Comparison of ENCODE assay signal across 20 cellular contexts in genomic region chr12:52579468-52580450, GRCh38. TPM values are rescaled to one million over a fixed set of nuclear protein-coding genes. Genes with fewer than 3 reads are reported as not detected.
DNase-seq lines count a peak whose midpoint lies in the region; ATAC-seq and TF ChIP-seq lines count a peak whose summit lies in the region.
"Had no signal": no experiment of that assay in that cellular context is flagged by ENCODE, and none has a peak within 500 bp of the region (broad histone marks: within the 10 kb centered on the region; RNA-seq: fewer than 3 reads in every experiment).

No MANE protein-coding gene starts in this region.

- H3K36me3 ChIP-seq in BLaER1 (no peaks in the 10 kb centered on the region), SJCRH30 (no peaks in the 10 kb centered on the region)
- H3K36me3 ChIP-seq in naive thymus-derived CD4-positive, alpha-beta T cell (ENCODE audit: control insufficient read depth in 2 of 3, insufficient read depth in 3 of 3, low read length in 3 of 3) = no peaks in the 10 kb centered on the region
- H3K36me3 ChIP-seq: neural progenitor cell had no signal

- no peak overlapping the region for H3K4me3 Mint-ChIP-seq in central memory CD8-positive, alpha-beta T cell
- H3K4me3 Mint-ChIP-seq in naive thymus-derived CD4-positive, alpha-beta T cell = no peak overlapping the region
- H3K4me3 Mint-ChIP-seq: activated CD8-positive, alpha-beta memory T cell treated with anti-CD3 and anti-CD28 coated beads, Interleukin-2, amount 10 ng/mL, durations not matched to agents 7 days and 5 days; CD4-positive, alpha-beta memory T cell; GM23338; neural progenitor cell; stimulated activated naive CD8-positive, alpha-beta T cell treated with anti-CD3 and anti-CD28 coated beads, Interleukin-15, Interleukin-2, amounts not matched to agents 100 ng/mL and 50 ng/mL, for 24 hours had no signal

- 0 out of 2 replicates have a peak, but pooled peaks have one; percentile 5 for TF ChIP-seq RAD21 in Ishikawa (IDR thresholded peaks at IDR 0.05; ENCODE audit: low read depth)

- DNase-seq in central memory CD8-positive, alpha-beta T cell (ENCODE audit: low spot score in 2 of 2) = no peak
- peak in 1 of 9 donors; percentile 13 for DNase-seq in naive thymus-derived CD4-positive, alpha-beta T cell
- no peak for DNase-seq in activated T-cell treated with anti-CD3 and anti-CD28 coated beads, Interleukin-2, amount 50 U/mL, for 1 hour
- DNase-seq in SJCRH30 = no peak
- DNase-seq in DMS53 treated with DMSO at 0.1 percent for 48 hours (lab: John Stamatoyannopoulos, UW; ENCODE audit: unreplicated experiment) = no peak
- DNase-seq in Right ventricle myocardium inferior (ENCODE audit: missing footprints) = no peak
- DNase-seq: activated CD8-positive, alpha-beta memory T cell treated with anti-CD3 and anti-CD28 coated beads, Interleukin-2, amount 10 ng/mL, durations not matched to agents 7 days and 5 days; amniotic stem cell; CD4-positive, alpha-beta memory T cell; cerebellar nuclear complex; effector CD4-positive, alpha-beta T cell; NCI-H187 treated with DMSO at 0.1 percent for 48 hours; NCI-H510A treated with DMSO at 0.1 percent for 48 hours; OCI-M1; SK-N-SH had no signal

- no peak overlapping the region for H3K4me3 ChIP-seq in BLaER1
- no peak overlapping the region for H3K4me3 ChIP-seq in naive thymus-derived CD4-positive, alpha-beta T cell (ENCODE audit: low read length)
- H3K4me3 ChIP-seq in SJCRH30 = no peak overlapping the region
- H3K4me3 ChIP-seq: GM23338, neural progenitor cell had no signal

- no peak overlapping the region for H3K9ac ChIP-seq in BLaER1
- H3K9ac ChIP-seq: neural progenitor cell, SK-N-SH had no signal

- POLR2A ChIA-PET in naive thymus-derived CD4-positive, alpha-beta T cell (lab: Charles Lee) = interaction anchor here (0.8 to 1.2 kb wide), 3 partner anchors 32 to 298 kb away, joined by 3 to 6 read pairs (median 3); no protein-coding TSS in a partner anchor

- ATAC-seq in central memory CD8-positive, alpha-beta T cell (replicated peaks; ENCODE audit: extremely low read depth, poor library complexity, severe bottlenecking) = no peak
- no peak for ATAC-seq in naive thymus-derived CD4-positive, alpha-beta T cell
- no peak for ATAC-seq in Right ventricle myocardium inferior
- ATAC-seq: activated CD8-positive, alpha-beta memory T cell treated with anti-CD3 and anti-CD28 coated beads, Interleukin-2, amount 10 ng/mL, durations not matched to agents 7 days and 5 days; GM23338 had no signal

- H3K27ac ChIP-seq in BLaER1 (no peak overlapping the region), SJCRH30 (no peak overlapping the region)
- no peak overlapping the region for H3K27ac ChIP-seq in naive thymus-derived CD4-positive, alpha-beta T cell (ENCODE audit: low read depth, low read length)
- H3K27ac ChIP-seq: neural progenitor cell had no signal

- H3K27me3 Mint-ChIP-seq in central memory CD8-positive, alpha-beta T cell = peaks cover 15% of the 10 kb centered on the region
- H3K27me3 Mint-ChIP-seq in naive thymus-derived CD4-positive, alpha-beta T cell = peaks cover 0 to 7% (median 0%) of the 10 kb centered on the region in 5 donors
- H3K27me3 Mint-ChIP-seq: stimulated activated naive CD8-positive, alpha-beta T cell treated with anti-CD3 and anti-CD28 coated beads, Interleukin-15, Interleukin-2, amounts not matched to agents 100 ng/mL and 50 ng/mL, for 24 hours had no signal

- peaks cover 30% of the 10 kb centered on the region for H3K4me1 Mint-ChIP-seq in central memory CD8-positive, alpha-beta T cell
- H3K4me1 Mint-ChIP-seq in naive thymus-derived CD4-positive, alpha-beta T cell = peaks cover 14 to 46% (median 35%) of the 10 kb centered on the region in 7 donors
- H3K4me1 Mint-ChIP-seq: activated CD8-positive, alpha-beta memory T cell treated with anti-CD3 and anti-CD28 coated beads, Interleukin-2, amount 10 ng/mL, durations not matched to agents 7 days and 5 days had no signal

- H3K36me3 Mint-ChIP-seq in central memory CD8-positive, alpha-beta T cell (ENCODE audit: insufficient read depth) = no peaks in the 10 kb centered on the region
- no peaks in the 10 kb centered on the region for H3K36me3 Mint-ChIP-seq in naive thymus-derived CD4-positive, alpha-beta T cell
- H3K36me3 Mint-ChIP-seq: activated CD8-positive, alpha-beta memory T cell treated with anti-CD3 and anti-CD28 coated beads, Interleukin-2, amount 10 ng/mL, durations not matched to agents 7 days and 5 days; CD4-positive, alpha-beta memory T cell; neural progenitor cell had no signal

- peak; percentile 46; the same call in 1 of the 2 replicates for TF ChIP-seq EP300 in Ishikawa (IDR thresholded peaks at IDR 0.05; ENCODE audit: borderline replicate concordance)

- H3K27me3 ChIP-seq in BLaER1 (no peaks in the 10 kb centered on the region), SJCRH30 (peaks cover 6% of the 10 kb centered on the region; the same call in 1 of the 2 replicates)
- no peaks in the 10 kb centered on the region for H3K27me3 ChIP-seq in naive thymus-derived CD4-positive, alpha-beta T cell (ENCODE audit: control insufficient read depth in 2 of 2, insufficient read depth in 2 of 2, low read length in 2 of 2)
- H3K27me3 ChIP-seq: neural progenitor cell had no signal

- peaks cover 22% of the 10 kb centered on the region for H3K4me1 ChIP-seq in BLaER1
- H3K4me1 ChIP-seq in naive thymus-derived CD4-positive, alpha-beta T cell (ENCODE audit: control insufficient read depth in 2 of 2, insufficient read depth in 2 of 2, low read length in 2 of 2) = peaks cover 0 to 28% of the 10 kb centered on the region in 2 donors
- H3K4me1 ChIP-seq in SJCRH30 = no peaks in the 10 kb centered on the region

- H4K20me1 ChIP-seq in BLaER1 = no peaks in the 10 kb centered on the region

- peak overlapping the region; percentile 30; the same call in 1 of the 2 replicates for H3K4me2 ChIP-seq in BLaER1
- H3K4me2 ChIP-seq: GM23338, neural progenitor cell, SK-N-SH had no signal

- peak overlapping the region; percentile 86 for H3K27ac Mint-ChIP-seq in central memory CD8-positive, alpha-beta T cell (ENCODE audit: low read depth)
- H3K27ac Mint-ChIP-seq in naive thymus-derived CD4-positive, alpha-beta T cell = peak overlapping the region in 8 of 9 donors; percentile 41 to 87 (median 72)
- H3K27ac Mint-ChIP-seq: activated CD8-positive, alpha-beta memory T cell treated with anti-CD3 and anti-CD28 coated beads, Interleukin-2, amount 10 ng/mL, durations not matched to agents 7 days and 5 days; GM23338; stimulated activated naive CD8-positive, alpha-beta T cell treated with anti-CD3 and anti-CD28 coated beads, Interleukin-15, Interleukin-2, amounts not matched to agents 100 ng/mL and 50 ng/mL, for 24 hours had no signal

- H3K9me3 Mint-ChIP-seq in central memory CD8-positive, alpha-beta T cell = no peaks in the 10 kb centered on the region
- no peaks in the 10 kb centered on the region for H3K9me3 Mint-ChIP-seq in naive thymus-derived CD4-positive, alpha-beta T cell
- H3K9me3 Mint-ChIP-seq: CD4-positive, alpha-beta memory T cell; GM23338; neural progenitor cell; stimulated activated naive CD8-positive, alpha-beta T cell treated with anti-CD3 and anti-CD28 coated beads, Interleukin-15, Interleukin-2, amounts not matched to agents 100 ng/mL and 50 ng/mL, for 24 hours had no signal

- no peaks in the 10 kb centered on the region for H3K9me3 ChIP-seq in BLaER1
- H3K9me3 ChIP-seq in naive thymus-derived CD4-positive, alpha-beta T cell (ENCODE audit: control insufficient read depth in 2 of 3, low read length in 3 of 3) = no peaks in the 10 kb centered on the region
- no peaks in the 10 kb centered on the region for H3K9me3 ChIP-seq in SJCRH30 (replicated peaks)
- H3K9me3 ChIP-seq: SK-N-SH had no signal

- CTCF ChIA-PET in naive thymus-derived CD4-positive, alpha-beta T cell (lab: Charles Lee) = interaction anchor here (1.1 to 20.3 kb wide), 3 partner anchors 54 to 296 kb away, joined by 4 to 731 read pairs (median 6); no protein-coding TSS in a partner anchor

- intact Hi-C loops in naive thymus-derived CD4-positive, alpha-beta T cell (cut with micrococcal nuclease) = loop anchor here (5.0 to 10.0 kb wide), 3 partner anchors 163 to 427 kb away; no protein-coding TSS in a partner anchor
- intact Hi-C loops in Right ventricle myocardium inferior (cut with DNase I) = loop anchor here (5.0 to 10.0 kb wide), 2 partner anchors 88 to 395 kb away; no protein-coding TSS in a partner anchor

TF ChIP-seq in Ishikawa, 13 proteins besides CTCF, POLR2A, EP300 and RAD21:
- TF ChIP-seq EGR1 (IDR thresholded peaks at IDR 0.05) (no peak), TEAD4 (IDR thresholded peaks at IDR 0.05) (peak; percentile 42; the same call in 1 of the 2 replicates), ZBTB7A (IDR thresholded peaks at IDR 0.05; ENCODE audit: low read depth) (no peak)

RNA-seq across cellular contexts. Expression of gene KRT74, which starts 6.1 kb away (rescaled TPM):
- total RNA-seq in naive thymus-derived CD4-positive, alpha-beta T cell = 1 to 10 TPM in 2 of 5 experiments, under 1 TPM in 2, not detected in 1; 0.12 to 1.2 (median 0.90) TPM
- not detected for polyA plus RNA-seq in naive thymus-derived CD4-positive, alpha-beta T cell
- not detected in 2 replicates for total RNA-seq in SJCRH30 (2014; rRNA removed; shearing (Covaris generic))
- total RNA-seq in Right ventricle myocardium inferior = not detected
- total RNA-seq: activated CD8-positive, alpha-beta memory T cell treated with anti-CD3 and anti-CD28 coated beads, Interleukin-2, amount 10 ng/mL, durations not matched to agents 7 days and 5 days; CD4-positive, alpha-beta memory T cell; GM23338 had no signal
- polyA plus RNA-seq: CD4-positive, alpha-beta memory T cell; GM23338; SK-N-SH had no signal

RNA-seq across cellular contexts. Expression of gene KRT72, which starts 21.5 kb away (rescaled TPM):
- 100 to 1,000 TPM in 3 of 5 experiments, 10 to 100 TPM in 1, 1 to 10 TPM in 1; 2.1 to 149 (median 104) TPM for total RNA-seq in naive thymus-derived CD4-positive, alpha-beta T cell
- polyA plus RNA-seq in naive thymus-derived CD4-positive, alpha-beta T cell = under 1 TPM in 1 of 2 donors, not detected in 1; 0.71 TPM
- not detected in 2 replicates for total RNA-seq in SJCRH30 (2014; rRNA removed; shearing (Covaris generic))
- total RNA-seq in Right ventricle myocardium inferior = not detected
- total RNA-seq: GM23338 had no signal
- polyA plus RNA-seq: CD4-positive, alpha-beta memory T cell; GM23338; SK-N-SH had no signal

RNA-seq across cellular contexts. Expression of gene KRT71, which starts 26.8 kb away (rescaled TPM):
- not detected for total RNA-seq in naive thymus-derived CD4-positive, alpha-beta T cell
- not detected for polyA plus RNA-seq in naive thymus-derived CD4-positive, alpha-beta T cell
- not detected in 2 replicates for total RNA-seq in SJCRH30 (2014; rRNA removed; shearing (Covaris generic))
- total RNA-seq in Right ventricle myocardium inferior = not detected
- total RNA-seq: activated CD8-positive, alpha-beta memory T cell treated with anti-CD3 and anti-CD28 coated beads, Interleukin-2, amount 10 ng/mL, durations not matched to agents 7 days and 5 days; CD4-positive, alpha-beta memory T cell; GM23338 had no signal
- polyA plus RNA-seq: CD4-positive, alpha-beta memory T cell; GM23338; SK-N-SH had no signal

RNA-seq across cellular contexts. Expression of gene KRT73, which starts 38.6 kb away (rescaled TPM):
- 10 to 100 TPM in 4 of 5 experiments, 1 to 10 TPM in 1; 1.0 to 96.4 (median 65.6) TPM for total RNA-seq in naive thymus-derived CD4-positive, alpha-beta T cell
- 10 to 100 TPM in 1 of 2 donors, 1 to 10 TPM in 1; 6.2 to 11.1 TPM for polyA plus RNA-seq in naive thymus-derived CD4-positive, alpha-beta T cell
- not detected in 2 replicates for total RNA-seq in SJCRH30 (2014; rRNA removed; shearing (Covaris generic))
- total RNA-seq in Right ventricle myocardium inferior = not detected
- total RNA-seq: activated CD8-positive, alpha-beta memory T cell treated with anti-CD3 and anti-CD28 coated beads, Interleukin-2, amount 10 ng/mL, durations not matched to agents 7 days and 5 days; GM23338 had no signal
- polyA plus RNA-seq: GM23338, SK-N-SH had no signal

RNA-seq across cellular contexts. Expression of gene KRT5, which starts 59.6 kb away (rescaled TPM):
- under 1 TPM in 1 of 5 experiments, not detected in 4; 0.24 TPM for total RNA-seq in naive thymus-derived CD4-positive, alpha-beta T cell
- not detected for polyA plus RNA-seq in naive thymus-derived CD4-positive, alpha-beta T cell
- total RNA-seq in SJCRH30 (2014; rRNA removed; shearing (Covaris generic)) = not detected in 2 replicates
- total RNA-seq in Right ventricle myocardium inferior = 0.16 TPM
- total RNA-seq: activated CD8-positive, alpha-beta memory T cell treated with anti-CD3 and anti-CD28 coated beads, Interleukin-2, amount 10 ng/mL, durations not matched to agents 7 days and 5 days; CD4-positive, alpha-beta memory T cell; GM23338 had no signal
- polyA plus RNA-seq: CD4-positive, alpha-beta memory T cell; GM23338; SK-N-SH had no signal
